In genomic region chr2:148914463-148914862, GRCh38 we compare ENCODE assay signal across 19 cellular contexts. TPM values are rescaled to one million over a fixed set of nuclear protein-coding genes. Genes with fewer than 3 reads are reported as not detected.
DNase-seq lines count a peak whose midpoint lies in the region; ATAC-seq and TF ChIP-seq lines count a peak whose summit lies in the region.
"Had no signal": no experiment of that assay in that cellular context is flagged by ENCODE, and none has a peak within 500 bp of the region (broad histone marks: within the 10 kb centered on the region; RNA-seq: fewer than 3 reads in every experiment).

No MANE protein-coding gene starts in this region.

- H3K27ac Mint-ChIP-seq in progenitor cell of endocrine pancreas, result no peak overlapping the region
- H3K27ac Mint-ChIP-seq: activated CD4-positive, alpha-beta T cell treated with anti-CD3 and anti-CD28 coated beads, Interleukin-2, amount 10 ng/mL, durations not matched to agents 7 days and 5 days; CD4-positive, CD25-positive, alpha-beta regulatory T cell; dendritic cell treated with granulocyte-macrophage colony-stimulating factor and Interleukin-4, amounts not matched to agents 40 ng/mL and 50 ng/mL, for 4 days had no signal

- H3K4me3 ChIP-seq in sigmoid colon, result no peak overlapping the region
- H3K4me3 ChIP-seq: body of pancreas, GM12878, upper lobe of right lung had no signal

- H3K36me3 Mint-ChIP-seq in progenitor cell of endocrine pancreas (ENCODE audit: insufficient read depth), result peaks cover 7% of the 10 kb centered on the region
- H3K36me3 Mint-ChIP-seq: CD4-positive, CD25-positive, alpha-beta regulatory T cell had no signal

- H3K4me1 Mint-ChIP-seq in progenitor cell of endocrine pancreas (ENCODE audit: low read depth), result no peaks in the 10 kb centered on the region
- H3K4me1 Mint-ChIP-seq: activated CD4-positive, alpha-beta T cell treated with anti-CD3 and anti-CD28 coated beads, Interleukin-2, amount 10 ng/mL, durations not matched to agents 7 days and 5 days had no signal

- H3K9me3 Mint-ChIP-seq in progenitor cell of endocrine pancreas (ENCODE audit: low read depth), result peaks cover 10% of the 10 kb centered on the region

- H3K27me3 ChIP-seq in sigmoid colon, result no peaks in the 10 kb centered on the region
- H3K27me3 ChIP-seq: body of pancreas, upper lobe of right lung had no signal

- no peak overlapping the region for H3K27ac ChIP-seq in sigmoid colon
- H3K27ac ChIP-seq: body of pancreas, upper lobe of right lung had no signal

- H3K4me1 ChIP-seq in sigmoid colon, result no peaks in the 10 kb centered on the region
- H3K4me1 ChIP-seq: body of pancreas, upper lobe of right lung had no signal

- H3K27me3 Mint-ChIP-seq in progenitor cell of endocrine pancreas, result no peaks in the 10 kb centered on the region
- H3K27me3 Mint-ChIP-seq: activated CD4-positive, alpha-beta T cell treated with anti-CD3 and anti-CD28 coated beads, Interleukin-2, amount 10 ng/mL, durations not matched to agents 7 days and 5 days had no signal

- peak; percentile 61 for DNase-seq in Ammon's horn (ENCODE audit: low spot score)
- DNase-seq in NCI-H1105 treated with DMSO at 0.1 percent for 48 hours (lab: John Stamatoyannopoulos, UW), result peak; percentile 35
- peak; percentile 42 to 79 for DNase-seq in NCI-H446 (lab: John Stamatoyannopoulos, UW)
- peak; percentile 59 for DNase-seq in foreskin melanocyte
- DNase-seq in A172 (ENCODE audit: low spot score), result no peak
- DNase-seq in progenitor cell of endocrine pancreas (ENCODE audit: low spot score, unreplicated experiment), result no peak
- no peak for DNase-seq in sigmoid colon
- no peak for DNase-seq in Right ventricle myocardium superior
- DNase-seq: activated CD4-positive, alpha-beta T cell treated with anti-CD3 and anti-CD28 coated beads, Interleukin-2, amount 10 ng/mL, durations not matched to agents 7 days and 5 days; activated naive CD4-positive, alpha-beta T cell treated with Interleukin-2 at 50 U/mL for 16 hours; body of pancreas; CD4-positive, CD25-positive, alpha-beta regulatory T cell; Kasumi-1; OCI-M1; stimulated activated naive CD8-positive, alpha-beta T cell treated with anti-CD3 and anti-CD28 coated beads, Interleukin-15, Interleukin-2, amounts not matched to agents 100 U/mL and 50 U/mL, for 24 hours; upper lobe of right lung had no signal

- H3K4me3 Mint-ChIP-seq in progenitor cell of endocrine pancreas (ENCODE audit: low read depth), result no peak overlapping the region
- H3K4me3 Mint-ChIP-seq: activated CD4-positive, alpha-beta T cell treated with anti-CD3 and anti-CD28 coated beads, Interleukin-2, amount 10 ng/mL, durations not matched to agents 7 days and 5 days; CD4-positive, CD25-positive, alpha-beta regulatory T cell; dendritic cell treated with granulocyte-macrophage colony-stimulating factor and Interleukin-4, amounts not matched to agents 40 ng/mL and 50 ng/mL, for 4 days had no signal

- TF ChIP-seq CTCF in progenitor cell of endocrine pancreas (IDR thresholded peaks at IDR 0.05; ENCODE audit: unreplicated experiment) (no peak), sigmoid colon (IDR thresholded peaks at IDR 0.05) (no peak)

- intact Hi-C loops in sigmoid colon (cut with DNase I), result no loop called here
- intact Hi-C loops in Right ventricle myocardium superior (cut with DNase I), result no loop called here

- ATAC-seq in Right ventricle myocardium superior (ENCODE audit: poor library complexity), result no peak
- ATAC-seq: body of pancreas; GM12878; SK-N-SH treated with all-trans-retinoic acid at 6 μM for 48 hours; stimulated activated naive CD8-positive, alpha-beta T cell treated with anti-CD3 and anti-CD28 coated beads, Interleukin-15, Interleukin-2, amounts not matched to agents 100 U/mL and 50 U/mL, for 24 hours; upper lobe of right lung had no signal

- peaks cover 4 to 11% (median 7%) of the 10 kb centered on the region in 4 donors for H3K9me3 ChIP-seq in sigmoid colon
- H3K9me3 ChIP-seq: upper lobe of right lung had no signal

- no peak for TF ChIP-seq EP300 in sigmoid colon (IDR thresholded peaks at IDR 0.05)

- TF ChIP-seq POLR2A in sigmoid colon (IDR thresholded peaks at IDR 0.05), result no peak

- 91 to 92% methylated on average over 4 of the region's 4 CpGs for WGBS in sigmoid colon, 2 donors

- H3K36me3 ChIP-seq in sigmoid colon, result no peaks in the 10 kb centered on the region
- H3K36me3 ChIP-seq: upper lobe of right lung had no signal

RNA-seq across cellular contexts. Expression of gene KIF5C, which starts 39.4 kb away (rescaled TPM):
- total RNA-seq in A172 (2014; rRNA removed; shearing (Covaris generic)), result 14.6 and 22.9 TPM in 2 replicates
- total RNA-seq in progenitor cell of endocrine pancreas (26.8 and 27.3 TPM in 2 replicates), sigmoid colon (10 to 100 TPM in 1 of 4 donors, 1 to 10 TPM in 3; 7.3 to 11.1 (median 7.9) TPM), Right ventricle myocardium superior (1.2 TPM)
- 1 to 10 TPM in 2 of 3 donors, under 1 TPM in 1; 0.23 to 2.1 (median 1.2) TPM for polyA plus RNA-seq in sigmoid colon

Comparison
In these comparisons a context has a peak if more than half of its experiments do, and no peak if none do; other contexts are left out.
1. DNase-seq: peak in Ammon's horn (single experiment), NCI-H1105 treated with DMSO at 0.1 percent for 48 hours (single experiment), NCI-H446 (2 of 2) and foreskin melanocyte (single experiment); none in A172 (single experiment), progenitor cell of endocrine pancreas (single experiment), sigmoid colon (single experiment) and Right ventricle myocardium superior (single experiment).